ENCODE assay signal across 2 cellular contexts in the genomic region with DNA sequence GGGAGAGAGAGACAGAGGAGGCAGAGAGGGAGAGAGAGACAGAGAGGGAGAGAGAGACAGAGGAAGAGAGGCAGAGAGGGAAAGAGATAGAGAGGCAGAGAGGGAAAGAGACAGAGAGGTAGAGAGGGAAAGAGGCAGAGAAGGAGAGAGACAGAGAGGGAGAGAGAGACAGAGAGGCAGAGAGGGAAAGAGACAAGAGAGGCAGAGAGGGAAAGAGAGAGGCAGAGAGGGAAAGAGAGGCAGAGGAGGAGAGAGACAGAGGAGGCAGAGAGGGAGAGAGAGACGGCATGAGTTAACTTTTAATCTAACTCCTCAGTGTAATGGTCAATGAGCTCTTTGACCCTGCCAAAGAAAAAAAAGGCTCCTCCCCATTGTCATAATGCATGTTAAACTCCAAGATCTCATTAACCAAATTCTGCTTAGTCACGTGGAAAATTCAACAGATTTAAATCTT.
TF ChIP-seq lines count a peak whose summit lies in the region.

No MANE protein-coding gene starts in this region.

TF ChIP-seq in GM23338, 12 proteins besides CTCF, POLR2A, EP300 and RAD21 (continues in another document):
- TF ChIP-seq EZH2 (IDR thresholded peaks at IDR 0.05; ENCODE audit: low read depth, unreplicated experiment) (no peak), CREB1 (CRISPR knock-in tag; IDR thresholded peaks at IDR 0.05; ENCODE audit: low read depth) (no peak), STAT1 (IDR thresholded peaks at IDR 0.05; ENCODE audit: unreplicated experiment) (no peak), ZNF331 (CRISPR knock-in tag; IDR thresholded peaks at IDR 0.05; ENCODE audit: low read depth) (no peak), JUNB (IDR thresholded peaks at IDR 0.05; ENCODE audit: unreplicated experiment) (no peak), POLR2AphosphoS5 (IDR thresholded peaks at IDR 0.05; ENCODE audit: low read depth) (no peak), NANOG (IDR thresholded peaks at IDR 0.05; ENCODE audit: borderline replicate concordance) (no peak)
- TF ChIP-seq, protein P1, sequence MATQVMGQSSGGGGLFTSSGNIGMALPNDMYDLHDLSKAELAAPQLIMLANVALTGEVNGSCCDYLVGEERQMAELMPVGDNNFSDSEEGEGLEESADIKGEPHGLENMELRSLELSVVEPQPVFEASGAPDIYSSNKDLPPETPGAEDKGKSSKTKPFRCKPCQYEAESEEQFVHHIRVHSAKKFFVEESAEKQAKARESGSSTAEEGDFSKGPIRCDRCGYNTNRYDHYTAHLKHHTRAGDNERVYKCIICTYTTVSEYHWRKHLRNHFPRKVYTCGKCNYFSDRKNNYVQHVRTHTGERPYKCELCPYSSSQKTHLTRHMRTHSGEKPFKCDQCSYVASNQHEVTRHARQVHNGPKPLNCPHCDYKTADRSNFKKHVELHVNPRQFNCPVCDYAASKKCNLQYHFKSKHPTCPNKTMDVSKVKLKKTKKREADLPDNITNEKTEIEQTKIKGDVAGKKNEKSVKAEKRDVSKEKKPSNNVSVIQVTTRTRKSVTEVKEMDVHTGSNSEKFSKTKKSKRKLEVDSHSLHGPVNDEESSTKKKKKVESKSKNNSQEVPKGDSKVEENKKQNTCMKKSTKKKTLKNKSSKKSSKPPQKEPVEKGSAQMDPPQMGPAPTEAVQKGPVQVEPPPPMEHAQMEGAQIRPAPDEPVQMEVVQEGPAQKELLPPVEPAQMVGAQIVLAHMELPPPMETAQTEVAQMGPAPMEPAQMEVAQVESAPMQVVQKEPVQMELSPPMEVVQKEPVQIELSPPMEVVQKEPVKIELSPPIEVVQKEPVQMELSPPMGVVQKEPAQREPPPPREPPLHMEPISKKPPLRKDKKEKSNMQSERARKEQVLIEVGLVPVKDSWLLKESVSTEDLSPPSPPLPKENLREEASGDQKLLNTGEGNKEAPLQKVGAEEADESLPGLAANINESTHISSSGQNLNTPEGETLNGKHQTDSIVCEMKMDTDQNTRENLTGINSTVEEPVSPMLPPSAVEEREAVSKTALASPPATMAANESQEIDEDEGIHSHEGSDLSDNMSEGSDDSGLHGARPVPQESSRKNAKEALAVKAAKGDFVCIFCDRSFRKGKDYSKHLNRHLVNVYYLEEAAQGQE (IDR thresholded peaks at IDR 0.05; ENCODE audit: unreplicated experiment): no peak
- TF ChIP-seq, protein P2, sequence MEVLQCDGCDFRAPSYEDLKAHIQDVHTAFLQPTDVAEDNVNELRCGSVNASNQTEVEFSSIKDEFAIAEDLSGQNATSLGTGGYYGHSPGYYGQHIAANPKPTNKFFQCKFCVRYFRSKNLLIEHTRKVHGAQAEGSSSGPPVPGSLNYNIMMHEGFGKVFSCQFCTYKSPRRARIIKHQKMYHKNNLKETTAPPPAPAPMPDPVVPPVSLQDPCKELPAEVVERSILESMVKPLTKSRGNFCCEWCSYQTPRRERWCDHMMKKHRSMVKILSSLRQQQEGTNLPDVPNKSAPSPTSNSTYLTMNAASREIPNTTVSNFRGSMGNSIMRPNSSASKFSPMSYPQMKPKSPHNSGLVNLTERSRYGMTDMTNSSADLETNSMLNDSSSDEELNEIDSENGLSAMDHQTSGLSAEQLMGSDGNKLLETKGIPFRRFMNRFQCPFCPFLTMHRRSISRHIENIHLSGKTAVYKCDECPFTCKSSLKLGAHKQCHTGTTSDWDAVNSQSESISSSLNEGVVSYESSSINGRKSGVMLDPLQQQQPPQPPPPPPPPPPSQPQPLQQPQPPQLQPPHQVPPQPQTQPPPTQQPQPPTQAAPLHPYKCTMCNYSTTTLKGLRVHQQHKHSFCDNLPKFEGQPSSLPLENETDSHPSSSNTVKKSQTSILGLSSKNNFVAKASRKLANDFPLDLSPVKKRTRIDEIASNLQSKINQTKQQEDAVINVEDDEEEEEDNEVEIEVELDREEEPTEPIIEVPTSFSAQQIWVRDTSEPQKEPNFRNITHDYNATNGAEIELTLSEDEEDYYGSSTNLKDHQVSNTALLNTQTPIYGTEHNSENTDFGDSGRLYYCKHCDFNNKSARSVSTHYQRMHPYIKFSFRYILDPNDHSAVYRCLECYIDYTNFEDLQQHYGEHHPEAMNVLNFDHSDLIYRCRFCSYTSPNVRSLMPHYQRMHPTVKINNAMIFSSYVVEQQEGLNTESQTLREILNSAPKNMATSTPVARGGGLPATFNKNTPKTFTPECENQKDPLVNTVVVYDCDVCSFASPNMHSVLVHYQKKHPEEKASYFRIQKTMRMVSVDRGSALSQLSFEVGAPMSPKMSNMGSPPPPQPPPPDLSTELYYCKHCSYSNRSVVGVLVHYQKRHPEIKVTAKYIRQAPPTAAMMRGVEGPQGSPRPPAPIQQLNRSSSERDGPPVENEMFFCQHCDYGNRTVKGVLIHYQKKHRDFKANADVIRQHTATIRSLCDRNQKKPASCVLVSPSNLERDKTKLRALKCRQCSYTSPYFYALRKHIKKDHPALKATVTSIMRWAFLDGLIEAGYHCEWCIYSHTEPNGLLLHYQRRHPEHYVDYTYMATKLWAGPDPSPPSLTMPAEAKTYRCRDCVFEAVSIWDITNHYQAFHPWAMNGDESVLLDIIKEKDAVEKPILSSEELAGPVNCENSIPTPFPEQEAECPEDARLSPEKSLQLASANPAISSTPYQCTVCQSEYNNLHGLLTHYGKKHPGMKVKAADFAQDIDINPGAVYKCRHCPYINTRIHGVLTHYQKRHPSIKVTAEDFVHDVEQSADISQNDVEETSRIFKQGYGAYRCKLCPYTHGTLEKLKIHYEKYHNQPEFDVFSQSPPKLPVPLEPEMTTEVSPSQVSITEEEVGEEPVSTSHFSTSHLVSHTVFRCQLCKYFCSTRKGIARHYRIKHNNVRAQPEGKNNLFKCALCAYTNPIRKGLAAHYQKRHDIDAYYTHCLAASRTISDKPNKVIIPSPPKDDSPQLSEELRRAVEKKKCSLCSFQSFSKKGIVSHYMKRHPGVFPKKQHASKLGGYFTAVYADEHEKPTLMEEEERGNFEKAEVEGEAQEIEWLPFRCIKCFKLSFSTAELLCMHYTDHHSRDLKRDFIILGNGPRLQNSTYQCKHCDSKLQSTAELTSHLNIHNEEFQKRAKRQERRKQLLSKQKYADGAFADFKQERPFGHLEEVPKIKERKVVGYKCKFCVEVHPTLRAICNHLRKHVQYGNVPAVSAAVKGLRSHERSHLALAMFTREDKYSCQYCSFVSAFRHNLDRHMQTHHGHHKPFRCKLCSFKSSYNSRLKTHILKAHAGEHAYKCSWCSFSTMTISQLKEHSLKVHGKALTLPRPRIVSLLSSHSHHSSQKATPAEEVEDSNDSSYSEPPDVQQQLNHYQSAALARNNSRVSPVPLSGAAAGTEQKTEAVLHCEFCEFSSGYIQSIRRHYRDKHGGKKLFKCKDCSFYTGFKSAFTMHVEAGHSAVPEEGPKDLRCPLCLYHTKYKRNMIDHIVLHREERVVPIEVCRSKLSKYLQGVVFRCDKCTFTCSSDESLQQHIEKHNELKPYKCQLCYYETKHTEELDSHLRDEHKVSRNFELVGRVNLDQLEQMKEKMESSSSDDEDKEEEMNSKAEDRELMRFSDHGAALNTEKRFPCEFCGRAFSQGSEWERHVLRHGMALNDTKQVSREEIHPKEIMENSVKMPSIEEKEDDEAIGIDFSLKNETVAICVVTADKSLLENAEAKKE (CRISPR knock-in tag; IDR thresholded peaks at IDR 0.05): no peak
- TF ChIP-seq, protein P3, sequence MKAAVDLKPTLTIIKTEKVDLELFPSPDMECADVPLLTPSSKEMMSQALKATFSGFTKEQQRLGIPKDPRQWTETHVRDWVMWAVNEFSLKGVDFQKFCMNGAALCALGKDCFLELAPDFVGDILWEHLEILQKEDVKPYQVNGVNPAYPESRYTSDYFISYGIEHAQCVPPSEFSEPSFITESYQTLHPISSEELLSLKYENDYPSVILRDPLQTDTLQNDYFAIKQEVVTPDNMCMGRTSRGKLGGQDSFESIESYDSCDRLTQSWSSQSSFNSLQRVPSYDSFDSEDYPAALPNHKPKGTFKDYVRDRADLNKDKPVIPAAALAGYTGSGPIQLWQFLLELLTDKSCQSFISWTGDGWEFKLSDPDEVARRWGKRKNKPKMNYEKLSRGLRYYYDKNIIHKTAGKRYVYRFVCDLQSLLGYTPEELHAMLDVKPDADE (IDR thresholded peaks at IDR 0.05): no peak

TF ChIP-seq in HepG2, 621 proteins besides CTCF, POLR2A, EP300 and RAD21 (continues in another document):
- TF ChIP-seq MAFK (conservative IDR thresholded peaks at IDR 0.05 in 1 of 2, IDR thresholded peaks at IDR 0.05 in 1 of 2; ENCODE audit: low read length in 2 of 2) (0 out of 4 replicates have a peak, but pooled peaks of 1 of the 2 experiments have one; percentile 9), ZNF792 (CRISPR knock-in tag; IDR thresholded peaks at IDR 0.05) (no peak), CCAR2 (optimal IDR thresholded peaks at IDR 0.05; ENCODE audit: low read depth, low read length) (no peak), CHCHD3 (CRISPR knock-in tag; IDR thresholded peaks at IDR 0.05) (no peak), FOXA1 (IDR thresholded peaks at IDR 0.05) (0 out of 2 replicates have a peak, but pooled peaks have one; percentile 21), FOXA1 (CRISPR knock-in tag; IDR thresholded peaks at IDR 0.05) (no peak), SOX13 (IDR thresholded peaks at IDR 0.05) (no peak), SOX13 (CRISPR knock-in tag; conservative IDR thresholded peaks at IDR 0.05 in 1 of 2, IDR thresholded peaks at IDR 0.05 in 1 of 2) (peak in 1 of 2 experiments; percentile 51; a peak in 1 of 4 replicates), HNF4A (CRISPR knock-in tag; IDR thresholded peaks at IDR 0.05) (peak; percentile 70), IRX3 (CRISPR knock-in tag; IDR thresholded peaks at IDR 0.05; ENCODE audit: borderline replicate concordance, low read depth) (no peak), ZFY (CRISPR knock-in tag; IDR thresholded peaks at IDR 0.05) (no peak), ISL2 (CRISPR knock-in tag; IDR thresholded peaks at IDR 0.05) (peak; percentile 46; the same call in 1 of the 2 replicates), ZNF260 (CRISPR knock-in tag; IDR thresholded peaks at IDR 0.05; ENCODE audit: borderline replicate concordance, low read depth) (no peak), ZNF790 (CRISPR knock-in tag; IDR thresholded peaks at IDR 0.05; ENCODE audit: borderline replicate concordance) (no peak), MLLT10 (CRISPR knock-in tag; IDR thresholded peaks at IDR 0.05) (no peak)
- TF ChIP-seq, protein P4, sequence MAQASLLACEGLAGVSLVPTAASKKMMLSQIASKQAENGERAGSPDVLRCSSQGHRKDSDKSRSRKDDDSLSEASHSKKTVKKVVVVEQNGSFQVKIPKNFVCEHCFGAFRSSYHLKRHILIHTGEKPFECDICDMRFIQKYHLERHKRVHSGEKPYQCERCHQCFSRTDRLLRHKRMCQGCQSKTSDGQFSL (CRISPR knock-in tag; IDR thresholded peaks at IDR 0.05): 0 out of 2 replicates have a peak, but pooled peaks have one; percentile 37
- TF ChIP-seq, protein P5, sequence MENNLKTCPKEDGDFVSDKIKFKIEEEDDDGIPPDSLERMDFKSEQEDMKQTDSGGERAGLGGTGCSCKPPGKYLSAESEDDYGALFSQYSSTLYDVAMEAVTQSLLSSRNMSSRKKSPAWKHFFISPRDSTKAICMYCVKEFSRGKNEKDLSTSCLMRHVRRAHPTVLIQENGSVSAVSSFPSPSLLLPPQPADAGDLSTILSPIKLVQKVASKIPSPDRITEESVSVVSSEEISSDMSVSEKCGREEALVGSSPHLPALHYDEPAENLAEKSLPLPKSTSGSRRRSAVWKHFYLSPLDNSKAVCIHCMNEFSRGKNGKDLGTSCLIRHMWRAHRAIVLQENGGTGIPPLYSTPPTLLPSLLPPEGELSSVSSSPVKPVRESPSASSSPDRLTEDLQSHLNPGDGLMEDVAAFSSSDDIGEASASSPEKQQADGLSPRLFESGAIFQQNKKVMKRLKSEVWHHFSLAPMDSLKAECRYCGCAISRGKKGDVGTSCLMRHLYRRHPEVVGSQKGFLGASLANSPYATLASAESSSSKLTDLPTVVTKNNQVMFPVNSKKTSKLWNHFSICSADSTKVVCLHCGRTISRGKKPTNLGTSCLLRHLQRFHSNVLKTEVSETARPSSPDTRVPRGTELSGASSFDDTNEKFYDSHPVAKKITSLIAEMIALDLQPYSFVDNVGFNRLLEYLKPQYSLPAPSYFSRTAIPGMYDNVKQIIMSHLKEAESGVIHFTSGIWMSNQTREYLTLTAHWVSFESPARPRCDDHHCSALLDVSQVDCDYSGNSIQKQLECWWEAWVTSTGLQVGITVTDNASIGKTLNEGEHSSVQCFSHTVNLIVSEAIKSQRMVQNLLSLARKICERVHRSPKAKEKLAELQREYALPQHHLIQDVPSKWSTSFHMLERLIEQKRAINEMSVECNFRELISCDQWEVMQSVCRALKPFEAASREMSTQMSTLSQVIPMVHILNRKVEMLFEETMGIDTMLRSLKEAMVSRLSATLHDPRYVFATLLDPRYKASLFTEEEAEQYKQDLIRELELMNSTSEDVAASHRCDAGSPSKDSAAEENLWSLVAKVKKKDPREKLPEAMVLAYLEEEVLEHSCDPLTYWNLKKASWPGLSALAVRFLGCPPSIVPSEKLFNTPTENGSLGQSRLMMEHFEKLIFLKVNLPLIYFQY (CRISPR knock-in tag; IDR thresholded peaks at IDR 0.05; ENCODE audit: borderline replicate concordance): no peak
- TF ChIP-seq, protein P6, sequence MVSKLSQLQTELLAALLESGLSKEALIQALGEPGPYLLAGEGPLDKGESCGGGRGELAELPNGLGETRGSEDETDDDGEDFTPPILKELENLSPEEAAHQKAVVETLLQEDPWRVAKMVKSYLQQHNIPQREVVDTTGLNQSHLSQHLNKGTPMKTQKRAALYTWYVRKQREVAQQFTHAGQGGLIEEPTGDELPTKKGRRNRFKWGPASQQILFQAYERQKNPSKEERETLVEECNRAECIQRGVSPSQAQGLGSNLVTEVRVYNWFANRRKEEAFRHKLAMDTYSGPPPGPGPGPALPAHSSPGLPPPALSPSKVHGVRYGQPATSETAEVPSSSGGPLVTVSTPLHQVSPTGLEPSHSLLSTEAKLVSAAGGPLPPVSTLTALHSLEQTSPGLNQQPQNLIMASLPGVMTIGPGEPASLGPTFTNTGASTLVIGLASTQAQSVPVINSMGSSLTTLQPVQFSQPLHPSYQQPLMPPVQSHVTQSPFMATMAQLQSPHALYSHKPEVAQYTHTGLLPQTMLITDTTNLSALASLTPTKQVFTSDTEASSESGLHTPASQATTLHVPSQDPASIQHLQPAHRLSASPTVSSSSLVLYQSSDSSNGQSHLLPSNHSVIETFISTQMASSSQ (IDR thresholded peaks at IDR 0.05; ENCODE audit: low read depth): peak; percentile 63; the same call in 1 of the 2 replicates
- TF ChIP-seq, protein P6 (CRISPR knock-in tag; IDR thresholded peaks at IDR 0.05; ENCODE audit: borderline replicate concordance): no peak; the same call in 1 of the 2 replicates
- TF ChIP-seq, protein P7, sequence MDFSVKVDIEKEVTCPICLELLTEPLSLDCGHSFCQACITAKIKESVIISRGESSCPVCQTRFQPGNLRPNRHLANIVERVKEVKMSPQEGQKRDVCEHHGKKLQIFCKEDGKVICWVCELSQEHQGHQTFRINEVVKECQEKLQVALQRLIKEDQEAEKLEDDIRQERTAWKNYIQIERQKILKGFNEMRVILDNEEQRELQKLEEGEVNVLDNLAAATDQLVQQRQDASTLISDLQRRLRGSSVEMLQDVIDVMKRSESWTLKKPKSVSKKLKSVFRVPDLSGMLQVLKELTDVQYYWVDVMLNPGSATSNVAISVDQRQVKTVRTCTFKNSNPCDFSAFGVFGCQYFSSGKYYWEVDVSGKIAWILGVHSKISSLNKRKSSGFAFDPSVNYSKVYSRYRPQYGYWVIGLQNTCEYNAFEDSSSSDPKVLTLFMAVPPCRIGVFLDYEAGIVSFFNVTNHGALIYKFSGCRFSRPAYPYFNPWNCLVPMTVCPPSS (IDR thresholded peaks at IDR 0.05): 0 out of 2 replicates have a peak, but pooled peaks have one; percentile 45
